In the genomic region with DNA sequence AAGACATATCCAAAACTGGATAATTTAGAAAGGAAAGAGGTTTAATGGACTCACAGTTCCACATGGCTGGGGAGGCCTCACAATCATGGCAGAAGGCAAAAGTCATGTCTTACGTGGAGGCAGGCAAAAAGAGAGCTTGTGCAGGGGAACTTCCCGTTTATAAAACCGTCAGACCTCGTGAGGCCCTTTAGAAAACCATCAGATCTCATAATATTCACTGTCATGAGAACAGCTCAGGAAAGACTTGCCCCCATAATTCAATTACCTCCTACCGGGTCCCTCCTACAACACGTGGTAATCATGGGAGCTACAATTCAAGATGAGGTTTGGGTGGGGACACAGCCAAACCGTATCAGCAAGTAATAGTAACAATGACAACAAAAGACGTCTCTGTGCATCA, we compare ENCODE assay signal across 1 cellular context.
TF ChIP-seq lines count a peak whose summit lies in the region.

No MANE protein-coding gene starts in this region.

TF ChIP-seq in GM23338, 12 proteins besides CTCF, POLR2A, EP300 and RAD21:
- TF ChIP-seq, protein P1, sequence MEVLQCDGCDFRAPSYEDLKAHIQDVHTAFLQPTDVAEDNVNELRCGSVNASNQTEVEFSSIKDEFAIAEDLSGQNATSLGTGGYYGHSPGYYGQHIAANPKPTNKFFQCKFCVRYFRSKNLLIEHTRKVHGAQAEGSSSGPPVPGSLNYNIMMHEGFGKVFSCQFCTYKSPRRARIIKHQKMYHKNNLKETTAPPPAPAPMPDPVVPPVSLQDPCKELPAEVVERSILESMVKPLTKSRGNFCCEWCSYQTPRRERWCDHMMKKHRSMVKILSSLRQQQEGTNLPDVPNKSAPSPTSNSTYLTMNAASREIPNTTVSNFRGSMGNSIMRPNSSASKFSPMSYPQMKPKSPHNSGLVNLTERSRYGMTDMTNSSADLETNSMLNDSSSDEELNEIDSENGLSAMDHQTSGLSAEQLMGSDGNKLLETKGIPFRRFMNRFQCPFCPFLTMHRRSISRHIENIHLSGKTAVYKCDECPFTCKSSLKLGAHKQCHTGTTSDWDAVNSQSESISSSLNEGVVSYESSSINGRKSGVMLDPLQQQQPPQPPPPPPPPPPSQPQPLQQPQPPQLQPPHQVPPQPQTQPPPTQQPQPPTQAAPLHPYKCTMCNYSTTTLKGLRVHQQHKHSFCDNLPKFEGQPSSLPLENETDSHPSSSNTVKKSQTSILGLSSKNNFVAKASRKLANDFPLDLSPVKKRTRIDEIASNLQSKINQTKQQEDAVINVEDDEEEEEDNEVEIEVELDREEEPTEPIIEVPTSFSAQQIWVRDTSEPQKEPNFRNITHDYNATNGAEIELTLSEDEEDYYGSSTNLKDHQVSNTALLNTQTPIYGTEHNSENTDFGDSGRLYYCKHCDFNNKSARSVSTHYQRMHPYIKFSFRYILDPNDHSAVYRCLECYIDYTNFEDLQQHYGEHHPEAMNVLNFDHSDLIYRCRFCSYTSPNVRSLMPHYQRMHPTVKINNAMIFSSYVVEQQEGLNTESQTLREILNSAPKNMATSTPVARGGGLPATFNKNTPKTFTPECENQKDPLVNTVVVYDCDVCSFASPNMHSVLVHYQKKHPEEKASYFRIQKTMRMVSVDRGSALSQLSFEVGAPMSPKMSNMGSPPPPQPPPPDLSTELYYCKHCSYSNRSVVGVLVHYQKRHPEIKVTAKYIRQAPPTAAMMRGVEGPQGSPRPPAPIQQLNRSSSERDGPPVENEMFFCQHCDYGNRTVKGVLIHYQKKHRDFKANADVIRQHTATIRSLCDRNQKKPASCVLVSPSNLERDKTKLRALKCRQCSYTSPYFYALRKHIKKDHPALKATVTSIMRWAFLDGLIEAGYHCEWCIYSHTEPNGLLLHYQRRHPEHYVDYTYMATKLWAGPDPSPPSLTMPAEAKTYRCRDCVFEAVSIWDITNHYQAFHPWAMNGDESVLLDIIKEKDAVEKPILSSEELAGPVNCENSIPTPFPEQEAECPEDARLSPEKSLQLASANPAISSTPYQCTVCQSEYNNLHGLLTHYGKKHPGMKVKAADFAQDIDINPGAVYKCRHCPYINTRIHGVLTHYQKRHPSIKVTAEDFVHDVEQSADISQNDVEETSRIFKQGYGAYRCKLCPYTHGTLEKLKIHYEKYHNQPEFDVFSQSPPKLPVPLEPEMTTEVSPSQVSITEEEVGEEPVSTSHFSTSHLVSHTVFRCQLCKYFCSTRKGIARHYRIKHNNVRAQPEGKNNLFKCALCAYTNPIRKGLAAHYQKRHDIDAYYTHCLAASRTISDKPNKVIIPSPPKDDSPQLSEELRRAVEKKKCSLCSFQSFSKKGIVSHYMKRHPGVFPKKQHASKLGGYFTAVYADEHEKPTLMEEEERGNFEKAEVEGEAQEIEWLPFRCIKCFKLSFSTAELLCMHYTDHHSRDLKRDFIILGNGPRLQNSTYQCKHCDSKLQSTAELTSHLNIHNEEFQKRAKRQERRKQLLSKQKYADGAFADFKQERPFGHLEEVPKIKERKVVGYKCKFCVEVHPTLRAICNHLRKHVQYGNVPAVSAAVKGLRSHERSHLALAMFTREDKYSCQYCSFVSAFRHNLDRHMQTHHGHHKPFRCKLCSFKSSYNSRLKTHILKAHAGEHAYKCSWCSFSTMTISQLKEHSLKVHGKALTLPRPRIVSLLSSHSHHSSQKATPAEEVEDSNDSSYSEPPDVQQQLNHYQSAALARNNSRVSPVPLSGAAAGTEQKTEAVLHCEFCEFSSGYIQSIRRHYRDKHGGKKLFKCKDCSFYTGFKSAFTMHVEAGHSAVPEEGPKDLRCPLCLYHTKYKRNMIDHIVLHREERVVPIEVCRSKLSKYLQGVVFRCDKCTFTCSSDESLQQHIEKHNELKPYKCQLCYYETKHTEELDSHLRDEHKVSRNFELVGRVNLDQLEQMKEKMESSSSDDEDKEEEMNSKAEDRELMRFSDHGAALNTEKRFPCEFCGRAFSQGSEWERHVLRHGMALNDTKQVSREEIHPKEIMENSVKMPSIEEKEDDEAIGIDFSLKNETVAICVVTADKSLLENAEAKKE (CRISPR knock-in tag; IDR thresholded peaks at IDR 0.05): no peak
